1 cellular context compared by ENCODE assay signal in the genomic region with DNA sequence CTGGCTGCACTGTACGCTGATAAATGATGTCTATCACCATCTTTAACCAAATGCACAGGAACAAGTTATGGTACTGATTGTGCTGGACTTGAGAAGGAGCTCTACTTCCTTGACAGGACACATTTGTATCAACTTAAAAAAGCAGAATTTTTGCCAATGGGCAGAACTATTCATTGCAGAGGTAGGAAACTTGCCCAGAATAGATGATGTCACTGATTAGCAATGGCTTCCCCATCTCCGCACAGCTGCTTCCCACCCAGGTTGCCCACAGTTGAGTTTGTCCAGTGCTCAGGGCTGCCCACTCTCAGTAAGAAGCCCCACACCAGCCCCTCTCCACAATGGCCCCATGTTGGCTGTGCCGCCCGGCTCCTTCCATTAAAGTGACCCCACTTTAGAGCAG.
TF ChIP-seq lines count a peak whose summit lies in the region.

No MANE protein-coding gene starts in this region.

TF ChIP-seq in IMR-90, 13 proteins besides CTCF, POLR2A, EP300 and RAD21:
- no peak for TF ChIP-seq FOS (IDR thresholded peaks at IDR 0.05; ENCODE audit: low read depth, low read length)
- TF ChIP-seq SMC3 (IDR thresholded peaks at IDR 0.05; ENCODE audit: low read depth, low read length) = no peak
